21 cellular contexts compared by ENCODE assay signal in genomic region chr2:121969766-121970639, GRCh38.
DNase-seq lines count a peak whose midpoint lies in the region; ATAC-seq and TF ChIP-seq lines count a peak whose summit lies in the region.
"Had no signal": no experiment of that assay in that cellular context is flagged by ENCODE, and none has a peak within 500 bp of the region (broad histone marks: within the 10 kb centered on the region; RNA-seq: fewer than 3 reads in every experiment).

No MANE protein-coding gene starts in this region.

- ATAC-seq in Right ventricle myocardium superior (ENCODE audit: poor library complexity) (peak; percentile 37), right cardiac atrium (peak; percentile 44 to 66), HG03354 (IDR thresholded peaks at IDR 0.05; ENCODE audit: poor library complexity, severe bottlenecking, unreplicated experiment) (no peak)
- ATAC-seq: activated CD4-positive, alpha-beta T cell treated with anti-CD3 and anti-CD28 coated beads for 36 hours; GM12878 had no signal

- DNase-seq in Right ventricle myocardium superior (no peak), cardiac septum (ENCODE audit: low spot score) (no peak), ascending aorta (ENCODE audit: low spot score in 2 of 2) (no peak), right cardiac atrium (peak in 1 of 3 donors; percentile 47), vagina (ENCODE audit: extremely low spot score in 2 of 2) (no peak), cortex of kidney (lab: John Stamatoyannopoulos, UW) (no peak), anterior cingulate cortex (lab: John Stamatoyannopoulos, UW) (no peak)
- DNase-seq: activated CD4-positive, alpha-beta T cell treated with anti-CD3 and anti-CD28 coated beads for 36 hours; activated CD8-positive, alpha-beta memory T cell treated with anti-CD3 and anti-CD28 coated beads, Interleukin-2, amount 50 U/mL, for 48 hours; activated naive CD4-positive, alpha-beta T cell treated with Interleukin-2 at 50 U/mL for 16 hours; brain microvascular endothelial cell; effector CD8-positive, alpha-beta T cell; foreskin fibroblast; HCEC 1CT; NCI-H2107; NCI-H774; right lobe of liver; stimulated activated CD4-positive, alpha-beta T cell treated with anti-CD3 and anti-CD28 coated beads, Interleukin-4, amount 100 ng/mL, for 1 hour; upper lobe of left lung had no signal

- no peaks in the 10 kb centered on the region for H3K9me3 ChIP-seq in ascending aorta
- H3K9me3 ChIP-seq in right cardiac atrium (ENCODE audit: control insufficient read depth, low read length) = no peaks in the 10 kb centered on the region
- no peaks in the 10 kb centered on the region for H3K9me3 ChIP-seq in vagina
- H3K9me3 ChIP-seq: right lobe of liver, upper lobe of left lung had no signal

- no peak for TF ChIP-seq CTCF in ascending aorta (IDR thresholded peaks at IDR 0.05)
- TF ChIP-seq CTCF in vagina (IDR thresholded peaks at IDR 0.05) = no peak

- H3K36me3 ChIP-seq in ascending aorta = no peaks in the 10 kb centered on the region
- no peaks in the 10 kb centered on the region for H3K36me3 ChIP-seq in vagina
- H3K36me3 ChIP-seq: brain microvascular endothelial cell, right lobe of liver, upper lobe of left lung had no signal

- peak overlapping the region in 1 of 2 donors; percentile 40 for H3K4me3 ChIP-seq in ascending aorta
- H3K4me3 ChIP-seq in right cardiac atrium (ENCODE audit: low read length) = no peak overlapping the region
- H3K4me3 ChIP-seq in vagina = no peak overlapping the region
- H3K4me3 ChIP-seq: GM12878, right lobe of liver, upper lobe of left lung had no signal

- intact Hi-C loops in Right ventricle myocardium superior (cut with DNase I) (no loop called here), cardiac septum (cut with DNase I) (loop anchor here (10.0 kb wide), 2 partner anchors 135 to 775 kb away; no protein-coding TSS in a partner anchor), ascending aorta (cut with DNase I) (no loop called here), right cardiac atrium (cut with DNase I) (no loop called here), vagina (cut with DNase I) (no loop called here)

- 47% methylated on average over 8 of the region's 8 CpGs for WGBS in right cardiac atrium

- H3K27ac ChIP-seq in ascending aorta (peak overlapping the region; percentile 29 to 79), right cardiac atrium (ENCODE audit: low read length) (peak overlapping the region; percentile 90), vagina (peak overlapping the region; percentile 61)
- H3K27ac ChIP-seq: brain microvascular endothelial cell, right lobe of liver had no signal

- H3K4me1 ChIP-seq in ascending aorta (peaks cover 0 to 25% of the 10 kb centered on the region in 2 donors), right cardiac atrium (ENCODE audit: control insufficient read depth, insufficient read depth, low read length) (no peaks in the 10 kb centered on the region), vagina (peaks cover 18% of the 10 kb centered on the region)
- H3K4me1 ChIP-seq: right lobe of liver had no signal

- no peak for TF ChIP-seq POLR2A in vagina (IDR thresholded peaks at IDR 0.05)

- H3K27me3 ChIP-seq in ascending aorta (no peaks in the 10 kb centered on the region), right cardiac atrium (ENCODE audit: control insufficient read depth, insufficient read depth) (no peaks in the 10 kb centered on the region), vagina (no peaks in the 10 kb centered on the region)
- H3K27me3 ChIP-seq: brain microvascular endothelial cell, right lobe of liver, upper lobe of left lung had no signal
